Comparison of ENCODE assay signal across 1 cellular context in the genomic region with DNA sequence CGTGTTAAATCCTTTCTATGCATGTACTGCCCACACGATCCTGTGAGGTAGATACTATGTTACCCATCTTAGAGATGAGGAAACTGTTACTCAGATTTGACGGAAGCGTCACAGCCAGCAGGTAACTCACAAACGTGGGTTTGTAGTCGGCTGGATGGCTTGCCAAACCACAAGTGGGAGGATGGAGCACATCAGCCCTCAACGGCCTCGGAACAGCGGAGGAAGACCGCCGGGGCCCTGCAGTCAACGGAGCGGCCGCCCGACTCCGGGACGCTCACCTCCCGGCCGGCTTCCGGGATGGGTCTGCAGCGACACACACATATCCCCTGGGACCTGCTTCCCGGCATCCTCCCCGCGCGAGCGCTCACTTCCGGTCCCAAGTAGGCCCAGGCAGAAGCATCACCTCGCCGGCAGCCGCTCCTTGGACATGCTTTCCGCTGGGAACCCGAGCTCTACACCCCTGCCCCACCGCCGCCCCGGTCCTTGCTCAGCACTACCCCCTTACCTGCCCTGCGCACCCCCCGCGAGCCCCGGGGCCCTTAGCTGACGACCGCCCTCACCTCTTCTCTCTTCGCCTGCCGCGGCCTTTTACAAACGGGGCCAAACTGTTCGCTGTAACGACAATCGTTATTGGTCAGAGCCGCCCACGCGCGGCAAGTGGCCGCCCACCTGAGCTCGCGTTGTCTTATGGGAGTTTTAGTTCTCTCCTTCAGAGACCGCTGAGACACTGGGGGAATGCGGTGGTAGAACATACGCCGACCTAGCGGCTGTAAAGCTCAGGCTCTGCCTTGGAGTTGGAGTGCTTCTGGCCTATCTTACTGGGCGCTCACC.
TF ChIP-seq lines count a peak whose summit lies in the region.

A gene (minus strand): TSS at position 607 of the 831 bp plus-strand sequence. CDS start 9,034 bp downstream, outside the sequence.

TF ChIP-seq in K562, 482 proteins besides CTCF, POLR2A, EP300 and RAD21 (continued from another document and continues in another):
- TF ChIP-seq, protein P1, sequence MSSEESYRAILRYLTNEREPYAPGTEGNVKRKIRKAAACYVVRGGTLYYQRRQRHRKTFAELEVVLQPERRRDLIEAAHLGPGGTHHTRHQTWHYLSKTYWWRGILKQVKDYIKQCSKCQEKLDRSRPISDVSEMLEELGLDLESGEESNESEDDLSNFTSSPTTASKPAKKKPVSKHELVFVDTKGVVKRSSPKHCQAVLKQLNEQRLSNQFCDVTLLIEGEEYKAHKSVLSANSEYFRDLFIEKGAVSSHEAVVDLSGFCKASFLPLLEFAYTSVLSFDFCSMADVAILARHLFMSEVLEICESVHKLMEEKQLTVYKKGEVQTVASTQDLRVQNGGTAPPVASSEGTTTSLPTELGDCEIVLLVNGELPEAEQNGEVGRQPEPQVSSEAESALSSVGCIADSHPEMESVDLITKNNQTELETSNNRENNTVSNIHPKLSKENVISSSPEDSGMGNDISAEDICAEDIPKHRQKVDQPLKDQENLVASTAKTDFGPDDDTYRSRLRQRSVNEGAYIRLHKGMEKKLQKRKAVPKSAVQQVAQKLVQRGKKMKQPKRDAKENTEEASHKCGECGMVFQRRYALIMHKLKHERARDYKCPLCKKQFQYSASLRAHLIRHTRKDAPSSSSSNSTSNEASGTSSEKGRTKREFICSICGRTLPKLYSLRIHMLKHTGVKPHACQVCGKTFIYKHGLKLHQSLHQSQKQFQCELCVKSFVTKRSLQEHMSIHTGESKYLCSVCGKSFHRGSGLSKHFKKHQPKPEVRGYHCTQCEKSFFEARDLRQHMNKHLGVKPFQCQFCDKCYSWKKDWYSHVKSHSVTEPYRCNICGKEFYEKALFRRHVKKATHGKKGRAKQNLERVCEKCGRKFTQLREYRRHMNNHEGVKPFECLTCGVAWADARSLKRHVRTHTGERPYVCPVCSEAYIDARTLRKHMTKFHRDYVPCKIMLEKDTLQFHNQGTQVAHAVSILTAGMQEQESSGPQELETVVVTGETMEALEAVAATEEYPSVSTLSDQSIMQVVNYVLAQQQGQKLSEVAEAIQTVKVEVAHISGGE (CRISPR knock-in tag; IDR thresholded peaks at IDR 0.05), result peak; percentile 67 to 96 (median 71); a peak in 5 of 6 replicates
- TF ChIP-seq, protein P2, sequence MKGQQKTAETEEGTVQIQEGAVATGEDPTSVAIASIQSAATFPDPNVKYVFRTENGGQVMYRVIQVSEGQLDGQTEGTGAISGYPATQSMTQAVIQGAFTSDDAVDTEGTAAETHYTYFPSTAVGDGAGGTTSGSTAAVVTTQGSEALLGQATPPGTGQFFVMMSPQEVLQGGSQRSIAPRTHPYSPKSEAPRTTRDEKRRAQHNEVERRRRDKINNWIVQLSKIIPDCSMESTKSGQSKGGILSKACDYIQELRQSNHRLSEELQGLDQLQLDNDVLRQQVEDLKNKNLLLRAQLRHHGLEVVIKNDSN (CRISPR knock-in tag; IDR thresholded peaks at IDR 0.05), result peak; percentile 95
- TF ChIP-seq, protein P3, sequence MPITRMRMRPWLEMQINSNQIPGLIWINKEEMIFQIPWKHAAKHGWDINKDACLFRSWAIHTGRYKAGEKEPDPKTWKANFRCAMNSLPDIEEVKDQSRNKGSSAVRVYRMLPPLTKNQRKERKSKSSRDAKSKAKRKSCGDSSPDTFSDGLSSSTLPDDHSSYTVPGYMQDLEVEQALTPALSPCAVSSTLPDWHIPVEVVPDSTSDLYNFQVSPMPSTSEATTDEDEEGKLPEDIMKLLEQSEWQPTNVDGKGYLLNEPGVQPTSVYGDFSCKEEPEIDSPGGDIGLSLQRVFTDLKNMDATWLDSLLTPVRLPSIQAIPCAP (CRISPR knock-in tag; IDR thresholded peaks at IDR 0.05; ENCODE audit: borderline replicate concordance), result peak; percentile 63; the same call in 1 of the 2 replicates
- TF ChIP-seq ZNF79 (CRISPR knock-in tag; IDR thresholded peaks at IDR 0.05; ENCODE audit: low read depth) (no peak), WHSC1 (IDR thresholded peaks at IDR 0.05; ENCODE audit: low read length) (no peak), ZBTB1 (CRISPR knock-in tag; IDR thresholded peaks at IDR 0.05; ENCODE audit: borderline replicate concordance, low read depth) (0 out of 2 replicates have a peak, but pooled peaks have one; percentile 80), FOXK2 (conservative IDR thresholded peaks at IDR 0.05 in 1 of 2, IDR thresholded peaks at IDR 0.05 in 1 of 2; ENCODE audit: low read depth in 2 of 2) (peak; percentile 56; a peak in 3 of 4 replicates), ZNF384 (IDR thresholded peaks at IDR 0.05; ENCODE audit: low read depth, low read length) (no peak), CEBPB (tag; IDR thresholded peaks at IDR 0.05) (no peak), NR2C2 (CRISPR knock-in tag; IDR thresholded peaks at IDR 0.05) (peak; percentile 70; the same call in 1 of the 2 replicates), NR2C2 (tag; IDR thresholded peaks at IDR 0.05) (peak; percentile 87), ATF7 (IDR thresholded peaks at IDR 0.05) (peak; percentile 68; the same call in 1 of the 2 replicates), EP400 (IDR thresholded peaks at IDR 0.05) (peak; percentile 97), SMARCB1 (IDR thresholded peaks at IDR 0.05; ENCODE audit: insufficient read length, low read depth) (no peak), ZNF197 (CRISPR knock-in tag; IDR thresholded peaks at IDR 0.05; ENCODE audit: low read depth) (peak; percentile 91; the same call in 1 of the 2 replicates), ZC3H4 (CRISPR knock-in tag; IDR thresholded peaks at IDR 0.05; ENCODE audit: borderline replicate concordance) (peak; percentile 76; the same call in 1 of the 2 replicates), CHD2 (IDR thresholded peaks at IDR 0.05; ENCODE audit: low read depth, low read length) (peak; percentile 80), EWSR1 (IDR thresholded peaks at IDR 0.05; ENCODE audit: borderline replicate concordance, low read depth, partially characterized antibody) (no peak), CBX3 (IDR thresholded peaks at IDR 0.05; ENCODE audit: borderline replicate concordance in 1 of 2, low read length in 2 of 2) (peak in 1 of 2 experiments; percentile 28; a peak in 1 of 3 replicates)
- TF ChIP-seq, protein P4, sequence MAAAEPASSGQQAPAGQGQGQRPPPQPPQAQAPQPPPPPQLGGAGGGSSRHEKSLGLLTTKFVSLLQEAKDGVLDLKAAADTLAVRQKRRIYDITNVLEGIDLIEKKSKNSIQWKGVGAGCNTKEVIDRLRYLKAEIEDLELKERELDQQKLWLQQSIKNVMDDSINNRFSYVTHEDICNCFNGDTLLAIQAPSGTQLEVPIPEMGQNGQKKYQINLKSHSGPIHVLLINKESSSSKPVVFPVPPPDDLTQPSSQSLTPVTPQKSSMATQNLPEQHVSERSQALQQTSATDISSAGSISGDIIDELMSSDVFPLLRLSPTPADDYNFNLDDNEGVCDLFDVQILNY (CRISPR knock-in tag; IDR thresholded peaks at IDR 0.05), result no peak
- TF ChIP-seq, protein P5, sequence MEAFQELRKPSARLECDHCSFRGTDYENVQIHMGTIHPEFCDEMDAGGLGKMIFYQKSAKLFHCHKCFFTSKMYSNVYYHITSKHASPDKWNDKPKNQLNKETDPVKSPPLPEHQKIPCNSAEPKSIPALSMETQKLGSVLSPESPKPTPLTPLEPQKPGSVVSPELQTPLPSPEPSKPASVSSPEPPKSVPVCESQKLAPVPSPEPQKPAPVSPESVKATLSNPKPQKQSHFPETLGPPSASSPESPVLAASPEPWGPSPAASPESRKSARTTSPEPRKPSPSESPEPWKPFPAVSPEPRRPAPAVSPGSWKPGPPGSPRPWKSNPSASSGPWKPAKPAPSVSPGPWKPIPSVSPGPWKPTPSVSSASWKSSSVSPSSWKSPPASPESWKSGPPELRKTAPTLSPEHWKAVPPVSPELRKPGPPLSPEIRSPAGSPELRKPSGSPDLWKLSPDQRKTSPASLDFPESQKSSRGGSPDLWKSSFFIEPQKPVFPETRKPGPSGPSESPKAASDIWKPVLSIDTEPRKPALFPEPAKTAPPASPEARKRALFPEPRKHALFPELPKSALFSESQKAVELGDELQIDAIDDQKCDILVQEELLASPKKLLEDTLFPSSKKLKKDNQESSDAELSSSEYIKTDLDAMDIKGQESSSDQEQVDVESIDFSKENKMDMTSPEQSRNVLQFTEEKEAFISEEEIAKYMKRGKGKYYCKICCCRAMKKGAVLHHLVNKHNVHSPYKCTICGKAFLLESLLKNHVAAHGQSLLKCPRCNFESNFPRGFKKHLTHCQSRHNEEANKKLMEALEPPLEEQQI (IDR thresholded peaks at IDR 0.05), result no peak
- TF ChIP-seq, protein P6, sequence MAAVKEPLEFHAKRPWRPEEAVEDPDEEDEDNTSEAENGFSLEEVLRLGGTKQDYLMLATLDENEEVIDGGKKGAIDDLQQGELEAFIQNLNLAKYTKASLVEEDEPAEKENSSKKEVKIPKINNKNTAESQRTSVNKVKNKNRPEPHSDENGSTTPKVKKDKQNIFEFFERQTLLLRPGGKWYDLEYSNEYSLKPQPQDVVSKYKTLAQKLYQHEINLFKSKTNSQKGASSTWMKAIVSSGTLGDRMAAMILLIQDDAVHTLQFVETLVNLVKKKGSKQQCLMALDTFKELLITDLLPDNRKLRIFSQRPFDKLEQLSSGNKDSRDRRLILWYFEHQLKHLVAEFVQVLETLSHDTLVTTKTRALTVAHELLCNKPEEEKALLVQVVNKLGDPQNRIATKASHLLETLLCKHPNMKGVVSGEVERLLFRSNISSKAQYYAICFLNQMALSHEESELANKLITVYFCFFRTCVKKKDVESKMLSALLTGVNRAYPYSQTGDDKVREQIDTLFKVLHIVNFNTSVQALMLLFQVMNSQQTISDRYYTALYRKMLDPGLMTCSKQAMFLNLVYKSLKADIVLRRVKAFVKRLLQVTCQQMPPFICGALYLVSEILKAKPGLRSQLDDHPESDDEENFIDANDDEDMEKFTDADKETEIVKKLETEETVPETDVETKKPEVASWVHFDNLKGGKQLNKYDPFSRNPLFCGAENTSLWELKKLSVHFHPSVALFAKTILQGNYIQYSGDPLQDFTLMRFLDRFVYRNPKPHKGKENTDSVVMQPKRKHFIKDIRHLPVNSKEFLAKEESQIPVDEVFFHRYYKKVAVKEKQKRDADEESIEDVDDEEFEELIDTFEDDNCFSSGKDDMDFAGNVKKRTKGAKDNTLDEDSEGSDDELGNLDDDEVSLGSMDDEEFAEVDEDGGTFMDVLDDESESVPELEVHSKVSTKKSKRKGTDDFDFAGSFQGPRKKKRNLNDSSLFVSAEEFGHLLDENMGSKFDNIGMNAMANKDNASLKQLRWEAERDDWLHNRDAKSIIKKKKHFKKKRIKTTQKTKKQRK (IDR thresholded peaks at IDR 0.05; ENCODE audit: borderline replicate concordance, low read depth, low read length), result no peak
- TF ChIP-seq, protein P7, sequence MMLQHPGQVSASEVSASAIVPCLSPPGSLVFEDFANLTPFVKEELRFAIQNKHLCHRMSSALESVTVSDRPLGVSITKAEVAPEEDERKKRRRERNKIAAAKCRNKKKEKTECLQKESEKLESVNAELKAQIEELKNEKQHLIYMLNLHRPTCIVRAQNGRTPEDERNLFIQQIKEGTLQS (IDR thresholded peaks at IDR 0.05), result 0 out of 2 replicates have a peak, but pooled peaks have one; percentile 33
- TF ChIP-seq, protein P7 (CRISPR knock-in tag; conservative IDR thresholded peaks at IDR 0.05), result peak; percentile 63; the same call in 1 of the 2 replicates
- TF ChIP-seq, protein P8, sequence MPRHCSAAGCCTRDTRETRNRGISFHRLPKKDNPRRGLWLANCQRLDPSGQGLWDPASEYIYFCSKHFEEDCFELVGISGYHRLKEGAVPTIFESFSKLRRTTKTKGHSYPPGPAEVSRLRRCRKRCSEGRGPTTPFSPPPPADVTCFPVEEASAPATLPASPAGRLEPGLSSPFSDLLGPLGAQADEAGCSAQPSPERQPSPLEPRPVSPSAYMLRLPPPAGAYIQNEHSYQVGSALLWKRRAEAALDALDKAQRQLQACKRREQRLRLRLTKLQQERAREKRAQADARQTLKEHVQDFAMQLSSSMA (CRISPR knock-in tag; IDR thresholded peaks at IDR 0.05), result peak; percentile 99
- TF ChIP-seq, protein P9, sequence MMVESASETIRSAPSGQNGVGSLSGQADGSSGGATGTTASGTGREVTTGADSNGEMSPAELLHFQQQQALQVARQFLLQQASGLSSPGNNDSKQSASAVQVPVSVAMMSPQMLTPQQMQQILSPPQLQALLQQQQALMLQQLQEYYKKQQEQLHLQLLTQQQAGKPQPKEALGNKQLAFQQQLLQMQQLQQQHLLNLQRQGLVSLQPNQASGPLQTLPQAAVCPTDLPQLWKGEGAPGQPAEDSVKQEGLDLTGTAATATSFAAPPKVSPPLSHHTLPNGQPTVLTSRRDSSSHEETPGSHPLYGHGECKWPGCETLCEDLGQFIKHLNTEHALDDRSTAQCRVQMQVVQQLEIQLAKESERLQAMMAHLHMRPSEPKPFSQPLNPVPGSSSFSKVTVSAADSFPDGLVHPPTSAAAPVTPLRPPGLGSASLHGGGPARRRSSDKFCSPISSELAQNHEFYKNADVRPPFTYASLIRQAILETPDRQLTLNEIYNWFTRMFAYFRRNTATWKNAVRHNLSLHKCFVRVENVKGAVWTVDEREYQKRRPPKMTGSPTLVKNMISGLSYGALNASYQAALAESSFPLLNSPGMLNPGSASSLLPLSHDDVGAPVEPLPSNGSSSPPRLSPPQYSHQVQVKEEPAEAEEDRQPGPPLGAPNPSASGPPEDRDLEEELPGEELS (CRISPR knock-in tag; IDR thresholded peaks at IDR 0.05; ENCODE audit: borderline replicate concordance), result peak; percentile 95; the same call in 1 of the 2 replicates
- TF ChIP-seq, protein P10, sequence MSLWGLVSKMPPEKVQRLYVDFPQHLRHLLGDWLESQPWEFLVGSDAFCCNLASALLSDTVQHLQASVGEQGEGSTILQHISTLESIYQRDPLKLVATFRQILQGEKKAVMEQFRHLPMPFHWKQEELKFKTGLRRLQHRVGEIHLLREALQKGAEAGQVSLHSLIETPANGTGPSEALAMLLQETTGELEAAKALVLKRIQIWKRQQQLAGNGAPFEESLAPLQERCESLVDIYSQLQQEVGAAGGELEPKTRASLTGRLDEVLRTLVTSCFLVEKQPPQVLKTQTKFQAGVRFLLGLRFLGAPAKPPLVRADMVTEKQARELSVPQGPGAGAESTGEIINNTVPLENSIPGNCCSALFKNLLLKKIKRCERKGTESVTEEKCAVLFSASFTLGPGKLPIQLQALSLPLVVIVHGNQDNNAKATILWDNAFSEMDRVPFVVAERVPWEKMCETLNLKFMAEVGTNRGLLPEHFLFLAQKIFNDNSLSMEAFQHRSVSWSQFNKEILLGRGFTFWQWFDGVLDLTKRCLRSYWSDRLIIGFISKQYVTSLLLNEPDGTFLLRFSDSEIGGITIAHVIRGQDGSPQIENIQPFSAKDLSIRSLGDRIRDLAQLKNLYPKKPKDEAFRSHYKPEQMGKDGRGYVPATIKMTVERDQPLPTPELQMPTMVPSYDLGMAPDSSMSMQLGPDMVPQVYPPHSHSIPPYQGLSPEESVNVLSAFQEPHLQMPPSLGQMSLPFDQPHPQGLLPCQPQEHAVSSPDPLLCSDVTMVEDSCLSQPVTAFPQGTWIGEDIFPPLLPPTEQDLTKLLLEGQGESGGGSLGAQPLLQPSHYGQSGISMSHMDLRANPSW (CRISPR knock-in tag; IDR thresholded peaks at IDR 0.05), result no peak
